1 cellular context compared by ENCODE assay signal in the genomic region with DNA sequence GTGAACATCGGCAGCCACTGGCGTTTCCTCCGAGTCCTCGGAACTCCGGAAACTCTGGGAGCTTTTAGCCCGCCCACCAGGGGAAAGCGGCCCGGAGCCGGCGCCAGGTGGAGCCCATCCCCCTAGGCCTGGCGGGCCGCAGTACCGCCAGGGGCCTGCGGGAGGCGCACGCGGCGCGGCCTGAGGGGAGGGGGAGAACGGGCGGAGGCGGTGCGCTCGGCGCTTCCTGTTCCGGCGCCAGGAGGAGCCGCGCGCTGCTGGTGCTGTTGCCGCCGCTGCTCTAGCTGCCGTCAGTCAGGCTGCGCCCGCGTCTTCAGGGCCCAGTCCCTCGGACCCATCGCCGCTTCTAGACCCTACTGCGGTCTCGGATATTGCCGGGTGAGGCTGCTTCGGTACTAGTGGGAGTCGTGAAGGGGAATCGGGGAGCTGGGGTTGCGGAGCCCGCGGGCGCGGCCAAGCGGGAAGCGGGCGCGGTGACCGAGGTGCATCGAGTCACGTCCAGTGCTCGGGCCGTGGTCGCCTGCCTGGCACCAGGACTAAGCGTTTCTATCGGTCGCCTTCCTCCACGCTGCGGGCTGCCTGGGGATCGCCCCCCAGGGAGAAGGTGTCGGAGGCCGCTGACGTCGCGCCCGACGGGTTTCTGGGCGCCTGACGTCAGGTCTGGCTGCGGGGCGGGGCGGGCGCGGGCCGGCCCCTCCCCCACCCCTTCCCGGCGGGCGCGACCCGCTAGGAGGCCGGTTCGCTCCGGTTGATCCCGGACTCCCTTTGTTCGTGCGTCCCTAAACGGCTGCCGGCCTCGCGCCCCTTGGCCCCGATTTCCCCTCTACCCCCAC.
A peak's percentile ranks its signal among the peaks of the same experiment; 100 is the strongest.
TF ChIP-seq lines count a peak whose summit lies in the region.

A gene (plus strand): TSS at position 222 of the 833 bp plus-strand sequence. CDS start 10,037 bp downstream, outside the sequence.

TF ChIP-seq in HepG2, 621 proteins besides CTCF, POLR2A, EP300 and RAD21 (continued from another document and continues in another):
- TF ChIP-seq, protein P1, sequence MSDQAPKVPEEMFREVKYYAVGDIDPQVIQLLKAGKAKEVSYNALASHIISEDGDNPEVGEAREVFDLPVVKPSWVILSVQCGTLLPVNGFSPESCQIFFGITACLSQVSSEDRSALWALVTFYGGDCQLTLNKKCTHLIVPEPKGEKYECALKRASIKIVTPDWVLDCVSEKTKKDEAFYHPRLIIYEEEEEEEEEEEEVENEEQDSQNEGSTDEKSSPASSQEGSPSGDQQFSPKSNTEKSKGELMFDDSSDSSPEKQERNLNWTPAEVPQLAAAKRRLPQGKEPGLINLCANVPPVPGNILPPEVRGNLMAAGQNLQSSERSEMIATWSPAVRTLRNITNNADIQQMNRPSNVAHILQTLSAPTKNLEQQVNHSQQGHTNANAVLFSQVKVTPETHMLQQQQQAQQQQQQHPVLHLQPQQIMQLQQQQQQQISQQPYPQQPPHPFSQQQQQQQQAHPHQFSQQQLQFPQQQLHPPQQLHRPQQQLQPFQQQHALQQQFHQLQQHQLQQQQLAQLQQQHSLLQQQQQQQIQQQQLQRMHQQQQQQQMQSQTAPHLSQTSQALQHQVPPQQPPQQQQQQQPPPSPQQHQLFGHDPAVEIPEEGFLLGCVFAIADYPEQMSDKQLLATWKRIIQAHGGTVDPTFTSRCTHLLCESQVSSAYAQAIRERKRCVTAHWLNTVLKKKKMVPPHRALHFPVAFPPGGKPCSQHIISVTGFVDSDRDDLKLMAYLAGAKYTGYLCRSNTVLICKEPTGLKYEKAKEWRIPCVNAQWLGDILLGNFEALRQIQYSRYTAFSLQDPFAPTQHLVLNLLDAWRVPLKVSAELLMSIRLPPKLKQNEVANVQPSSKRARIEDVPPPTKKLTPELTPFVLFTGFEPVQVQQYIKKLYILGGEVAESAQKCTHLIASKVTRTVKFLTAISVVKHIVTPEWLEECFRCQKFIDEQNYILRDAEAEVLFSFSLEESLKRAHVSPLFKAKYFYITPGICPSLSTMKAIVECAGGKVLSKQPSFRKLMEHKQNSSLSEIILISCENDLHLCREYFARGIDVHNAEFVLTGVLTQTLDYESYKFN (CRISPR knock-in tag; conservative IDR thresholded peaks at IDR 0.05): peak; percentile 72
- TF ChIP-seq IRX3 (CRISPR knock-in tag; IDR thresholded peaks at IDR 0.05; ENCODE audit: borderline replicate concordance, low read depth) (no peak), ZNF616 (CRISPR knock-in tag; IDR thresholded peaks at IDR 0.05; ENCODE audit: low read depth) (0 out of 2 replicates have a peak, but pooled peaks have one; percentile 17), TOPORS (CRISPR knock-in tag; IDR thresholded peaks at IDR 0.05) (peak; percentile 92; the same call in 1 of the 2 replicates), ZMAT3 (CRISPR knock-in tag; conservative IDR thresholded peaks at IDR 0.05) (peak; percentile 92), SP2 (CRISPR knock-in tag; IDR thresholded peaks at IDR 0.05) (peak; percentile 78), GATA4 (IDR thresholded peaks at IDR 0.05; ENCODE audit: borderline replicate concordance, low read depth) (peak; percentile 44; the same call in 1 of the 2 replicates), ZNF3 (CRISPR knock-in tag; IDR thresholded peaks at IDR 0.05) (no peak), ZNF670 (CRISPR knock-in tag; IDR thresholded peaks at IDR 0.05; ENCODE audit: borderline replicate concordance) (peak; percentile 37; the same call in 1 of the 2 replicates), FOXM1 (CRISPR knock-in tag; IDR thresholded peaks at IDR 0.05) (no peak), KMT2B (CRISPR knock-in tag; IDR thresholded peaks at IDR 0.05) (peak; percentile 95), SP4 (CRISPR knock-in tag; IDR thresholded peaks at IDR 0.05) (peak; percentile 47; the same call in 1 of the 2 replicates), ZNF549 (CRISPR knock-in tag; IDR thresholded peaks at IDR 0.05) (no peak), IRF2 (CRISPR knock-in tag; IDR thresholded peaks at IDR 0.05) (peak; percentile 86), ZNF441 (CRISPR knock-in tag; IDR thresholded peaks at IDR 0.05; ENCODE audit: borderline replicate concordance) (peak; percentile 16; the same call in 1 of the 2 replicates), JUN (CRISPR knock-in tag; IDR thresholded peaks at IDR 0.05) (peak; percentile 65; the same call in 1 of the 2 replicates)
- TF ChIP-seq, protein P2, sequence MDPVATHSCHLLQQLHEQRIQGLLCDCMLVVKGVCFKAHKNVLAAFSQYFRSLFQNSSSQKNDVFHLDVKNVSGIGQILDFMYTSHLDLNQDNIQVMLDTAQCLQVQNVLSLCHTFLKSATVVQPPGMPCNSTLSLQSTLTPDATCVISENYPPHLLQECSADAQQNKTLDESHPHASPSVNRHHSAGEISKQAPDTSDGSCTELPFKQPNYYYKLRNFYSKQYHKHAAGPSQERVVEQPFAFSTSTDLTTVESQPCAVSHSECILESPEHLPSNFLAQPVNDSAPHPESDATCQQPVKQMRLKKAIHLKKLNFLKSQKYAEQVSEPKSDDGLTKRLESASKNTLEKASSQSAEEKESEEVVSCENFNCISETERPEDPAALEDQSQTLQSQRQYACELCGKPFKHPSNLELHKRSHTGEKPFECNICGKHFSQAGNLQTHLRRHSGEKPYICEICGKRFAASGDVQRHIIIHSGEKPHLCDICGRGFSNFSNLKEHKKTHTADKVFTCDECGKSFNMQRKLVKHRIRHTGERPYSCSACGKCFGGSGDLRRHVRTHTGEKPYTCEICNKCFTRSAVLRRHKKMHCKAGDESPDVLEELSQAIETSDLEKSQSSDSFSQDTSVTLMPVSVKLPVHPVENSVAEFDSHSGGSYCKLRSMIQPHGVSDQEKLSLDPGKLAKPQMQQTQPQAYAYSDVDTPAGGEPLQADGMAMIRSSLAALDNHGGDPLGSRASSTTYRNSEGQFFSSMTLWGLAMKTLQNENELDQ (CRISPR knock-in tag; IDR thresholded peaks at IDR 0.05; ENCODE audit: borderline replicate concordance): no peak
- TF ChIP-seq, protein P3, sequence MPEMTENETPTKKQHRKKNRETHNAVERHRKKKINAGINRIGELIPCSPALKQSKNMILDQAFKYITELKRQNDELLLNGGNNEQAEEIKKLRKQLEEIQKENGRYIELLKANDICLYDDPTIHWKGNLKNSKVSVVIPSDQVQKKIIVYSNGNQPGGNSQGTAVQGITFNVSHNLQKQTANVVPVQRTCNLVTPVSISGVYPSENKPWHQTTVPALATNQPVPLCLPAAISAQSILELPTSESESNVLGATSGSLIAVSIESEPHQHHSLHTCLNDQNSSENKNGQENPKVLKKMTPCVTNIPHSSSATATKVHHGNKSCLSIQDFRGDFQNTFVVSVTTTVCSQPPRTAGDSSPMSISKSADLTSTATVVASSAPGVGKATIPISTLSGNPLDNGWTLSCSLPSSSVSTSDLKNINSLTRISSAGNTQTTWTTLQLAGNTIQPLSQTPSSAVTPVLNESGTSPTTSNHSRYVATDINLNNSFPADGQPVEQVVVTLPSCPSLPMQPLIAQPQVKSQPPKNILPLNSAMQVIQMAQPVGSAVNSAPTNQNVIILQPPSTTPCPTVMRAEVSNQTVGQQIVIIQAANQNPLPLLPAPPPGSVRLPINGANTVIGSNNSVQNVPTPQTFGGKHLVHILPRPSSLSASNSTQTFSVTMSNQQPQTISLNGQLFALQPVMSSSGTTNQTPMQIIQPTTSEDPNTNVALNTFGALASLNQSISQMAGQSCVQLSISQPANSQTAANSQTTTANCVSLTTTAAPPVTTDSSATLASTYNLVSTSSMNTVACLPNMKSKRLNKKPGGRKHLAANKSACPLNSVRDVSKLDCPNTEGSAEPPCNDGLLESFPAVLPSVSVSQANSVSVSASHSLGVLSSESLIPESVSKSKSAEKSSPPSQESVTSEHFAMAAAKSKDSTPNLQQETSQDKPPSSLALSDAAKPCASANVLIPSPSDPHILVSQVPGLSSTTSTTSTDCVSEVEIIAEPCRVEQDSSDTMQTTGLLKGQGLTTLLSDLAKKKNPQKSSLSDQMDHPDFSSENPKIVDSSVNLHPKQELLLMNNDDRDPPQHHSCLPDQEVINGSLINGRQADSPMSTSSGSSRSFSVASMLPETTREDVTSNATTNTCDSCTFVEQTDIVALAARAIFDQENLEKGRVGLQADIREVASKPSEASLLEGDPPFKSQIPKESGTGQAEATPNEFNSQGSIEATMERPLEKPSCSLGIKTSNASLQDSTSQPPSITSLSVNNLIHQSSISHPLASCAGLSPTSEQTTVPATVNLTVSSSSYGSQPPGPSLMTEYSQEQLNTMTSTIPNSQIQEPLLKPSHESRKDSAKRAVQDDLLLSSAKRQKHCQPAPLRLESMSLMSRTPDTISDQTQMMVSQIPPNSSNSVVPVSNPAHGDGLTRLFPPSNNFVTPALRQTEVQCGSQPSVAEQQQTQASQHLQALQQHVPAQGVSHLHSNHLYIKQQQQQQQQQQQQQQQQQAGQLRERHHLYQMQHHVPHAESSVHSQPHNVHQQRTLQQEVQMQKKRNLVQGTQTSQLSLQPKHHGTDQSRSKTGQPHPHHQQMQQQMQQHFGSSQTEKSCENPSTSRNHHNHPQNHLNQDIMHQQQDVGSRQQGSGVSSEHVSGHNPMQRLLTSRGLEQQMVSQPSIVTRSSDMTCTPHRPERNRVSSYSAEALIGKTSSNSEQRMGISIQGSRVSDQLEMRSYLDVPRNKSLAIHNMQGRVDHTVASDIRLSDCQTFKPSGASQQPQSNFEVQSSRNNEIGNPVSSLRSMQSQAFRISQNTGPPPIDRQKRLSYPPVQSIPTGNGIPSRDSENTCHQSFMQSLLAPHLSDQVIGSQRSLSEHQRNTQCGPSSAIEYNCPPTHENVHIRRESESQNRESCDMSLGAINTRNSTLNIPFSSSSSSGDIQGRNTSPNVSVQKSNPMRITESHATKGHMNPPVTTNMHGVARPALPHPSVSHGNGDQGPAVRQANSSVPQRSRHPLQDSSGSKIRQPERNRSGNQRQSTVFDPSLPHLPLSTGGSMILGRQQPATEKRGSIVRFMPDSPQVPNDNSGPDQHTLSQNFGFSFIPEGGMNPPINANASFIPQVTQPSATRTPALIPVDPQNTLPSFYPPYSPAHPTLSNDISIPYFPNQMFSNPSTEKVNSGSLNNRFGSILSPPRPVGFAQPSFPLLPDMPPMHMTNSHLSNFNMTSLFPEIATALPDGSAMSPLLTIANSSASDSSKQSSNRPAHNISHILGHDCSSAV (CRISPR knock-in tag; IDR thresholded peaks at IDR 0.05; ENCODE audit: borderline replicate concordance): no peak
- TF ChIP-seq, protein P4, sequence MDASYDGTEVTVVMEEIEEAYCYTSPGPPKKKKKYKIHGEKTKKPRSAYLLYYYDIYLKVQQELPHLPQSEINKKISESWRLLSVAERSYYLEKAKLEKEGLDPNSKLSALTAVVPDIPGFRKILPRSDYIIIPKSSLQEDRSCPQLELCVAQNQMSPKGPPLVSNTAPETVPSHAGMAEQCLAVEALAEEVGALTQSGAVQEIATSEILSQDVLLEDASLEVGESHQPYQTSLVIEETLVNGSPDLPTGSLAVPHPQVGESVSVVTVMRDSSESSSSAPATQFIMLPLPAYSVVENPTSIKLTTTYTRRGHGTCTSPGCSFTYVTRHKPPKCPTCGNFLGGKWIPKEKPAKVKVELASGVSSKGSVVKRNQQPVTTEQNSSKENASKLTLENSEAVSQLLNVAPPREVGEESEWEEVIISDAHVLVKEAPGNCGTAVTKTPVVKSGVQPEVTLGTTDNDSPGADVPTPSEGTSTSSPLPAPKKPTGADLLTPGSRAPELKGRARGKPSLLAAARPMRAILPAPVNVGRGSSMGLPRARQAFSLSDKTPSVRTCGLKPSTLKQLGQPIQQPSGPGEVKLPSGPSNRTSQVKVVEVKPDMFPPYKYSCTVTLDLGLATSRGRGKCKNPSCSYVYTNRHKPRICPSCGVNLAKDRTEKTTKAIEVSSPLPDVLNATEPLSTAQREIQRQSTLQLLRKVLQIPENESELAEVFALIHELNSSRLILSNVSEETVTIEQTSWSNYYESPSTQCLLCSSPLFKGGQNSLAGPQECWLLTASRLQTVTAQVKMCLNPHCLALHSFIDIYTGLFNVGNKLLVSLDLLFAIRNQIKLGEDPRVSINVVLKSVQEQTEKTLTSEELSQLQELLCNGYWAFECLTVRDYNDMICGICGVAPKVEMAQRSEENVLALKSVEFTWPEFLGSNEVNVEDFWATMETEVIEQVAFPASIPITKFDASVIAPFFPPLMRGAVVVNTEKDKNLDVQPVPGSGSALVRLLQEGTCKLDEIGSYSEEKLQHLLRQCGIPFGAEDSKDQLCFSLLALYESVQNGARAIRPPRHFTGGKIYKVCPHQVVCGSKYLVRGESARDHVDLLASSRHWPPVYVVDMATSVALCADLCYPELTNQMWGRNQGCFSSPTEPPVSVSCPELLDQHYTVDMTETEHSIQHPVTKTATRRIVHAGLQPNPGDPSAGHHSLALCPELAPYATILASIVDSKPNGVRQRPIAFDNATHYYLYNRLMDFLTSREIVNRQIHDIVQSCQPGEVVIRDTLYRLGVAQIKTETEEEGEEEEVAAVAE (CRISPR knock-in tag; IDR thresholded peaks at IDR 0.05; ENCODE audit: borderline replicate concordance): 0 out of 2 replicates have a peak, but pooled peaks have one; percentile 61
- TF ChIP-seq, protein P5, sequence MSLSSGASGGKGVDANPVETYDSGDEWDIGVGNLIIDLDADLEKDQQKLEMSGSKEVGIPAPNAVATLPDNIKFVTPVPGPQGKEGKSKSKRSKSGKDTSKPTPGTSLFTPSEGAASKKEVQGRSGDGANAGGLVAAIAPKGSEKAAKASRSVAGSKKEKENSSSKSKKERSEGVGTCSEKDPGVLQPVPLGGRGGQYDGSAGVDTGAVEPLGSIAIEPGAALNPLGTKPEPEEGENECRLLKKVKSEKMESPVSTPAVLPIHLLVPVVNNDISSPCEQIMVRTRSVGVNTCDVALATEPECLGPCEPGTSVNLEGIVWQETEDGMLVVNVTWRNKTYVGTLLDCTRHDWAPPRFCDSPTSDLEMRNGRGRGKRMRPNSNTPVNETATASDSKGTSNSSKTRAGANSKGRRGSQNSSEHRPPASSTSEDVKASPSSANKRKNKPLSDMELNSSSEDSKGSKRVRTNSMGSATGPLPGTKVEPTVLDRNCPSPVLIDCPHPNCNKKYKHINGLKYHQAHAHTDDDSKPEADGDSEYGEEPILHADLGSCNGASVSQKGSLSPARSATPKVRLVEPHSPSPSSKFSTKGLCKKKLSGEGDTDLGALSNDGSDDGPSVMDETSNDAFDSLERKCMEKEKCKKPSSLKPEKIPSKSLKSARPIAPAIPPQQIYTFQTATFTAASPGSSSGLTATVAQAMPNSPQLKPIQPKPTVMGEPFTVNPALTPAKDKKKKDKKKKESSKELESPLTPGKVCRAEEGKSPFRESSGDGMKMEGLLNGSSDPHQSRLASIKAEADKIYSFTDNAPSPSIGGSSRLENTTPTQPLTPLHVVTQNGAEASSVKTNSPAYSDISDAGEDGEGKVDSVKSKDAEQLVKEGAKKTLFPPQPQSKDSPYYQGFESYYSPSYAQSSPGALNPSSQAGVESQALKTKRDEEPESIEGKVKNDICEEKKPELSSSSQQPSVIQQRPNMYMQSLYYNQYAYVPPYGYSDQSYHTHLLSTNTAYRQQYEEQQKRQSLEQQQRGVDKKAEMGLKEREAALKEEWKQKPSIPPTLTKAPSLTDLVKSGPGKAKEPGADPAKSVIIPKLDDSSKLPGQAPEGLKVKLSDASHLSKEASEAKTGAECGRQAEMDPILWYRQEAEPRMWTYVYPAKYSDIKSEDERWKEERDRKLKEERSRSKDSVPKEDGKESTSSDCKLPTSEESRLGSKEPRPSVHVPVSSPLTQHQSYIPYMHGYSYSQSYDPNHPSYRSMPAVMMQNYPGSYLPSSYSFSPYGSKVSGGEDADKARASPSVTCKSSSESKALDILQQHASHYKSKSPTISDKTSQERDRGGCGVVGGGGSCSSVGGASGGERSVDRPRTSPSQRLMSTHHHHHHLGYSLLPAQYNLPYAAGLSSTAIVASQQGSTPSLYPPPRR (CRISPR knock-in tag; IDR thresholded peaks at IDR 0.05; ENCODE audit: borderline replicate concordance): peak; percentile 82; the same call in 1 of the 2 replicates
- TF ChIP-seq, protein P6, sequence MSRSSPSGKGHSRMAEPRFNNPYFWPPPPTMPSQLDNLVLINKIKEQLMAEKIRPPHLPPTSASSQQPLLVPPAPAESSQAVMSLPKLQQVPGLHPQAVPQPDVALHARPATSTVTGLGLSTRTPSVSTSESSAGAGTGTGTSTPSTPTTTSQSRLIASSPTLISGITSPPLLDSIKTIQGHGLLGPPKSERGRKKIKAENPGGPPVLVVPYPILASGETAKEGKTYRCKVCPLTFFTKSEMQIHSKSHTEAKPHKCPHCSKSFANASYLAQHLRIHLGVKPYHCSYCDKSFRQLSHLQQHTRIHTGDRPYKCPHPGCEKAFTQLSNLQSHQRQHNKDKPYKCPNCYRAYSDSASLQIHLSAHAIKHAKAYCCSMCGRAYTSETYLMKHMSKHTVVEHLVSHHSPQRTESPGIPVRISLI (CRISPR knock-in tag; IDR thresholded peaks at IDR 0.05; ENCODE audit: borderline replicate concordance): peak; percentile 66; the same call in 1 of the 2 replicates
